In genomic region chr19:12778905-12779161, GRCh38 we compare ENCODE assay signal across 1 cellular context.
TF ChIP-seq lines count a peak whose summit lies in the region.

No MANE protein-coding gene starts in this region.

TF ChIP-seq in GM23338, 12 proteins besides CTCF, POLR2A, EP300 and RAD21 (continued from another document):
- TF ChIP-seq ETS1 (IDR thresholded peaks at IDR 0.05) (no peak), EZH2phosphoT487 (IDR thresholded peaks at IDR 0.05; ENCODE audit: unreplicated experiment) (no peak)
